31 cellular contexts compared by ENCODE assay signal in genomic region chr12:127046467-127046866, GRCh38.
"Had no signal": no experiment of that assay in that cellular context is flagged by ENCODE, and none has a peak within 500 bp of the region (broad histone marks: within the 10 kb centered on the region; RNA-seq: fewer than 3 reads in every experiment).

No MANE protein-coding gene starts in this region.

- H3K27ac ChIP-seq: brain microvascular endothelial cell, coronary artery, dorsolateral prefrontal cortex, VCaP had no signal

- H3K4me1 Mint-ChIP-seq: activated B cell treated with CpG ODN at 0.5 μM for 24 hours; activated T-helper 17 cell treated with anti-CD3 and anti-CD28 coated beads, Interleukin-2, amount 50 U/mL, for 72 hours; central memory CD8-positive, alpha-beta T cell; endodermal cell had no signal

- H3K36me3 ChIP-seq: brain microvascular endothelial cell had no signal

- ATAC-seq: activated CD4-positive, CD25-positive, alpha-beta regulatory T cell treated with anti-CD3 and anti-CD28 coated beads, Interleukin-2, amount 50 U/mL, for 24 hours; activated CD8-positive, alpha-beta T cell treated with anti-CD3 and anti-CD28 coated beads for 36 hours; activated T-cell treated with anti-CD3 and anti-CD28 coated beads, Interleukin-2, amount 50 U/mL, for 4 hours; activated T-helper 17 cell treated with anti-CD3 and anti-CD28 coated beads, Interleukin-2, amount 50 U/mL, for 72 hours; esophagus mucosa had no signal

- H3K36me3 Mint-ChIP-seq: activated naive CD8-positive, alpha-beta T cell had no signal

- H3K9me3 Mint-ChIP-seq: activated T-helper 17 cell treated with anti-CD3 and anti-CD28 coated beads, Interleukin-2, amount 50 U/mL, for 72 hours; dendritic cell treated with granulocyte-macrophage colony-stimulating factor and Interleukin-4, amounts not matched to agents 40 ng/mL and 50 ng/mL, for 4 days had no signal

- H3K4me3 ChIP-seq: coronary artery, dorsolateral prefrontal cortex had no signal

- H3K27me3 Mint-ChIP-seq: activated B cell treated with CpG ODN at 0.5 μM for 24 hours; dendritic cell treated with granulocyte-macrophage colony-stimulating factor and Interleukin-4, amounts not matched to agents 40 ng/mL and 50 ng/mL, for 4 days had no signal

- FAIRE-seq: astrocyte, bronchial epithelial cell, TTC549 had no signal

- H3K27ac Mint-ChIP-seq: activated B cell treated with CpG ODN at 0.5 μM for 24 hours; activated CD8-positive, alpha-beta T cell treated with anti-CD3 and anti-CD28 coated beads for 36 hours; activated naive CD8-positive, alpha-beta T cell; activated T-helper 17 cell treated with anti-CD3 and anti-CD28 coated beads, Interleukin-2, amount 50 U/mL, for 72 hours; dendritic cell treated with granulocyte-macrophage colony-stimulating factor and Interleukin-4, amounts not matched to agents 40 ng/mL and 50 ng/mL, for 4 days; endodermal cell had no signal

- H3K4me3 Mint-ChIP-seq: activated B cell treated with CpG ODN at 0.5 μM for 24 hours; activated CD8-positive, alpha-beta T cell treated with anti-CD3 and anti-CD28 coated beads for 36 hours; activated naive CD8-positive, alpha-beta T cell; activated T-cell treated with anti-CD3 and anti-CD28 coated beads, Interleukin-2, amount 50 U/mL, for 4 hours; activated T-helper 17 cell treated with anti-CD3 and anti-CD28 coated beads, Interleukin-2, amount 50 U/mL, for 72 hours; central memory CD8-positive, alpha-beta T cell; dendritic cell treated with granulocyte-macrophage colony-stimulating factor and Interleukin-4, amounts not matched to agents 40 ng/mL and 50 ng/mL, for 4 days; endodermal cell had no signal

- DNase-seq: activated B cell treated with CpG ODN at 0.5 μM for 24 hours; activated CD4-positive, alpha-beta T cell treated with anti-CD3 and anti-CD28 coated beads for 48 hours; activated CD4-positive, alpha-beta T cell treated with anti-CD3 and anti-CD28 coated beads, Interleukin-2, amount 50 U/mL, for 1 hour; activated CD4-positive, alpha-beta T cell treated with anti-CD3 and anti-CD28 coated beads, Interleukin-2, amount 50 U/mL, for 48 hours; activated CD8-positive, alpha-beta memory T cell treated with anti-CD3 and anti-CD28 coated beads for 24 hours; activated CD8-positive, alpha-beta T cell treated with anti-CD3 and anti-CD28 coated beads for 36 hours; activated effector memory CD4-positive, alpha-beta T cell treated with Interleukin-2 at 50 U/mL for 16 hours; activated gamma-delta T cell treated with Interleukin-2 at 50 U/mL for 16 hours; activated naive CD4-positive, alpha-beta T cell treated with anti-CD3 and anti-CD28 coated beads, Interleukin-2, amount 50 U/mL, for 16 hours; activated naive CD4-positive, alpha-beta T cell treated with Interleukin-2 at 50 U/mL for 16 hours; activated T-cell treated with anti-CD3 and anti-CD28 coated beads, Interleukin-2, amount 50 U/mL, for 4 hours; amniotic stem cell; anterior cingulate cortex; brain microvascular endothelial cell; dorsolateral prefrontal cortex; effector memory CD4-positive, alpha-beta T cell; endodermal cell; foreskin fibroblast; head of caudate nucleus; hippocampal formation had no signal

- H3K27me3 ChIP-seq: brain microvascular endothelial cell had no signal
